ENCODE assay signal across 1 cellular context in genomic region chr6:26173836-26174144, GRCh38.
A peak's percentile ranks its signal among the peaks of the same experiment; 100 is the strongest.
TF ChIP-seq lines count a peak whose summit lies in the region.

No MANE protein-coding gene starts in this region.

TF ChIP-seq in GM12878, 131 proteins besides CTCF, POLR2A, EP300 and RAD21:
- 0 out of 2 replicates have a peak, but pooled peaks have one; percentile 15 for TF ChIP-seq MLLT1 (IDR thresholded peaks at IDR 0.05)
- TF ChIP-seq CBX3 (IDR thresholded peaks at IDR 0.05; ENCODE audit: borderline replicate concordance, low read depth) = no peak
